9 cellular contexts compared by ENCODE assay signal in genomic region chr21:42006765-42007164, GRCh38.
"Had no signal": no experiment of that assay in that cellular context is flagged by ENCODE, and none has a peak within 500 bp of the region (broad histone marks: within the 10 kb centered on the region; RNA-seq: fewer than 3 reads in every experiment).

No MANE protein-coding gene starts in this region.

- DNase-seq: activated CD4-positive, alpha-beta T cell treated with anti-CD3 and anti-CD28 coated beads for 48 hours; activated effector memory CD4-positive, alpha-beta T cell treated with Interleukin-2 at 50 U/mL for 16 hours; activated T-cell treated with anti-CD3 and anti-CD28 coated beads for 4 hours; central memory CD4-positive, alpha-beta T cell; cortex of kidney; effector CD8-positive, alpha-beta T cell; retina; transverse colon had no signal

- ATAC-seq: gastroesophageal sphincter had no signal

- H3K4me3 ChIP-seq: gastroesophageal sphincter, transverse colon had no signal

- H3K9me3 ChIP-seq: gastroesophageal sphincter, transverse colon had no signal

- H3K27me3 ChIP-seq: gastroesophageal sphincter, transverse colon had no signal

- H3K27ac ChIP-seq: gastroesophageal sphincter, transverse colon had no signal
